ENCODE assay signal across 27 cellular contexts in the genomic region with DNA sequence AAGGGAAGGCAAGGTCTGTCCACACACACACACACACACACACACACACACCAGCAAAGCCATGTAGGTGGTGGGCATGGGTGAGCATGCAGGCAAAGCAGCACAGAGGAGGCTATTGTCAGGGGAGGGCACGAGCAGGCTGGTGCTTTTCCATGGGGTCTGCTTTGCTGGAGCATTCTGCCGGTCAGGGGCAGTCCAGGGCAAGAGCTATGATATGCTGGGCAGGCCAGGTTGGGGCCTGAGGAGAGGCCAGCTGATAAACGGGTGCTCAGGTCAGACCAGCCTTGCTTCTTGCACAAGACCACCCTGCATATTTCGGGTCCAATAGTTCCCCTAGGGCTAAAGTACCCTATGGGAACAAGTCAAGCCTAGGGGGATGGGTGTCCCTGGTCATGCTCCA.
"Had no signal": no experiment of that assay in that cellular context is flagged by ENCODE, and none has a peak within 500 bp of the region (broad histone marks: within the 10 kb centered on the region; RNA-seq: fewer than 3 reads in every experiment).

No MANE protein-coding gene starts in this region.

- H3K27ac Mint-ChIP-seq: dendritic cell treated with granulocyte-macrophage colony-stimulating factor and Interleukin-4, amounts not matched to agents 40 ng/mL and 50 ng/mL, for 4 days; naive thymus-derived CD4-positive, alpha-beta T cell had no signal

- H3K27ac ChIP-seq: colonic mucosa, esophagus muscularis mucosa, foreskin keratinocyte, gastroesophageal sphincter, heart left ventricle, hepatocyte, left lung, prostate gland, skin epidermis, testis, tibial artery, upper lobe of right lung, uterus had no signal

- H2AFZ ChIP-seq: hepatocyte had no signal

- H3K79me2 ChIP-seq: hepatocyte had no signal

- H3K4me1 ChIP-seq: colonic mucosa, esophagus muscularis mucosa, foreskin keratinocyte, gastroesophageal sphincter, heart left ventricle, left lung, prostate gland, testis, tibial artery, upper lobe of right lung, uterus had no signal

- H3K27me3 Mint-ChIP-seq: dendritic cell treated with granulocyte-macrophage colony-stimulating factor and Interleukin-4, amounts not matched to agents 40 ng/mL and 50 ng/mL, for 4 days; naive thymus-derived CD4-positive, alpha-beta T cell had no signal

- H3K27me3 ChIP-seq: colonic mucosa, esophagus muscularis mucosa, foreskin keratinocyte, gastroesophageal sphincter, heart left ventricle, hepatocyte, left lung, testis, tibial artery, upper lobe of right lung, uterus had no signal

- DNase-seq: central memory CD4-positive, alpha-beta T cell; colonic mucosa; effector CD8-positive, alpha-beta T cell; foreskin keratinocyte; heart left ventricle; left cardiac atrium; mesenchymal stem cell; midbrain; naive thymus-derived CD4-positive, alpha-beta T cell; stimulated activated CD4-positive, alpha-beta T cell treated with anti-CD3 and anti-CD28 coated beads, Interleukin-12 subunit alpha, Interleukin-12 subunit beta, amount 100 ng/mL, for 4 hours; stimulated activated CD4-positive, alpha-beta T cell treated with anti-CD3 and anti-CD28 coated beads, Interleukin-1b, Interleukin-23, amount 100 ng/mL, for 48 hours; stimulated activated CD4-positive, alpha-beta T cell treated with anti-CD3 and anti-CD28 coated beads, Interleukin-4, amount 100 ng/mL, for 1 hour; stimulated activated CD8-positive, alpha-beta memory T cell treated with anti-CD3 and anti-CD28 coated beads, Interleukin-4, amount 100 ng/mL, for 48 hours; stimulated activated naive CD8-positive, alpha-beta T cell treated with anti-CD3 and anti-CD28 coated beads, Interleukin-15, Interleukin-2, amounts not matched to agents 100 U/mL and 50 U/mL, for 24 hours; substantia nigra; testis; tibial artery; upper lobe of right lung; uterus had no signal

- H3K36me3 ChIP-seq: colonic mucosa, esophagus muscularis mucosa, gastroesophageal sphincter, heart left ventricle, left lung, prostate gland, tibial artery, upper lobe of right lung, uterus had no signal

- H3K4me3 Mint-ChIP-seq: dendritic cell treated with granulocyte-macrophage colony-stimulating factor and Interleukin-4, amounts not matched to agents 40 ng/mL and 50 ng/mL, for 4 days; naive thymus-derived CD4-positive, alpha-beta T cell had no signal

- H3K4me3 ChIP-seq: colonic mucosa, esophagus muscularis mucosa, gastroesophageal sphincter, heart left ventricle, hepatocyte, left lung, prostate gland, skin epidermis, testis, tibial artery, upper lobe of right lung, uterus had no signal

- ATAC-seq: foreskin keratinocyte; gastroesophageal sphincter; heart left ventricle; left lung; naive thymus-derived CD4-positive, alpha-beta T cell; right cardiac atrium; upper lobe of right lung had no signal

- H3K4me2 ChIP-seq: hepatocyte had no signal

- H3K9me3 ChIP-seq: colonic mucosa, prostate gland, testis, tibial artery, upper lobe of right lung, uterus had no signal
